In genomic region chr1:161179698-161180097, GRCh38 we compare ENCODE assay signal across 25 cellular contexts. TPM values are rescaled to one million over a fixed set of nuclear protein-coding genes. Genes with fewer than 3 reads are reported as not detected.
A peak's percentile ranks its signal among the peaks of the same experiment; 100 is the strongest.
DNase-seq lines count a peak whose midpoint lies in the region; ATAC-seq and TF ChIP-seq lines count a peak whose summit lies in the region.
"Had no signal": no experiment of that assay in that cellular context is flagged by ENCODE, and none has a peak within 500 bp of the region (broad histone marks: within the 10 kb centered on the region; RNA-seq: fewer than 3 reads in every experiment).

No MANE protein-coding gene starts in this region.

- no peak overlapping the region for H3K4me3 ChIP-seq in upper lobe of right lung
- H3K4me3 ChIP-seq: BLaER1 treated with 17β-estradiol and CSF1 and Interleukin-3, amounts not matched to agents 10 nM and 100 nM; body of pancreas; dorsolateral prefrontal cortex; GM23248; MG63; SJCRH30; smooth muscle cell had no signal

- no peaks in the 10 kb centered on the region for H3K9me3 ChIP-seq in upper lobe of right lung
- H3K9me3 ChIP-seq: BLaER1 treated with 17β-estradiol and CSF1 and Interleukin-3, amounts not matched to agents 10 nM and 100 nM; body of pancreas; MG63; SJCRH30 had no signal

- no peak for TF ChIP-seq CTCF in upper lobe of right lung (IDR thresholded peaks at IDR 0.05)

- no peaks in the 10 kb centered on the region for H3K36me3 Mint-ChIP-seq in activated naive CD8-positive, alpha-beta T cell
- H3K36me3 Mint-ChIP-seq in activated naive CD8-positive, alpha-beta T cell treated with anti-CD3 and anti-CD28 coated beads, Interleukin-2, amount 50 U/mL, for 24 hours (ENCODE audit: low read depth): peaks cover 7% of the 10 kb centered on the region
- H3K36me3 Mint-ChIP-seq in activated T-helper 17 cell treated with anti-CD3 and anti-CD28 coated beads, Interleukin-2, amount 50 U/mL, for 72 hours (ENCODE audit: low read depth): peaks cover 24% of the 10 kb centered on the region
- H3K36me3 Mint-ChIP-seq in immature natural killer cell: peaks cover 2 to 3% (median 3%) of the 10 kb centered on the region in 3 donors

- no peak for ATAC-seq in activated naive CD8-positive, alpha-beta T cell treated with anti-CD3 and anti-CD28 coated beads, Interleukin-2, amount 50 U/mL, for 24 hours
- ATAC-seq in activated T-helper 17 cell treated with anti-CD3 and anti-CD28 coated beads, Interleukin-2, amount 50 U/mL, for 72 hours (replicated peaks): no peak
- ATAC-seq in upper lobe of right lung (no peak), GM21381 (IDR thresholded peaks at IDR 0.05; ENCODE audit: unreplicated experiment) (no peak)
- ATAC-seq: activated CD4-positive, alpha-beta T cell treated with anti-CD3 and anti-CD28 coated beads for 36 hours; body of pancreas had no signal

- intact Hi-C loops in upper lobe of right lung (cut with DNase I): no loop called here

- no peaks in the 10 kb centered on the region for H3K9me3 Mint-ChIP-seq in activated naive CD8-positive, alpha-beta T cell (ENCODE audit: low read depth)
- no peaks in the 10 kb centered on the region for H3K9me3 Mint-ChIP-seq in activated naive CD8-positive, alpha-beta T cell treated with anti-CD3 and anti-CD28 coated beads, Interleukin-2, amount 50 U/mL, for 24 hours
- no peaks in the 10 kb centered on the region for H3K9me3 Mint-ChIP-seq in activated T-helper 17 cell treated with anti-CD3 and anti-CD28 coated beads, Interleukin-2, amount 50 U/mL, for 72 hours
- no peaks in the 10 kb centered on the region for H3K9me3 Mint-ChIP-seq in immature natural killer cell

- peak overlapping the region; percentile 91 for H3K27ac Mint-ChIP-seq in activated naive CD8-positive, alpha-beta T cell
- H3K27ac Mint-ChIP-seq in activated naive CD8-positive, alpha-beta T cell treated with anti-CD3 and anti-CD28 coated beads, Interleukin-2, amount 50 U/mL, for 24 hours: no peak overlapping the region
- peak overlapping the region; percentile 98 for H3K27ac Mint-ChIP-seq in activated T-helper 17 cell treated with anti-CD3 and anti-CD28 coated beads, Interleukin-2, amount 50 U/mL, for 72 hours
- peak overlapping the region in 5 of 6 donors; percentile 73 to 90 (median 84) for H3K27ac Mint-ChIP-seq in immature natural killer cell

- H3K4me1 Mint-ChIP-seq in activated naive CD8-positive, alpha-beta T cell (ENCODE audit: low read depth): peaks cover 79% of the 10 kb centered on the region
- peaks cover 71% of the 10 kb centered on the region for H3K4me1 Mint-ChIP-seq in activated naive CD8-positive, alpha-beta T cell treated with anti-CD3 and anti-CD28 coated beads, Interleukin-2, amount 50 U/mL, for 24 hours
- peaks cover 49% of the 10 kb centered on the region for H3K4me1 Mint-ChIP-seq in activated T-helper 17 cell treated with anti-CD3 and anti-CD28 coated beads, Interleukin-2, amount 50 U/mL, for 72 hours
- H3K4me1 Mint-ChIP-seq in immature natural killer cell: peaks cover 83 to 92% of the 10 kb centered on the region in 2 donors

- no peaks in the 10 kb centered on the region for H3K27me3 Mint-ChIP-seq in activated naive CD8-positive, alpha-beta T cell
- no peaks in the 10 kb centered on the region for H3K27me3 Mint-ChIP-seq in activated naive CD8-positive, alpha-beta T cell treated with anti-CD3 and anti-CD28 coated beads, Interleukin-2, amount 50 U/mL, for 24 hours
- H3K27me3 Mint-ChIP-seq in activated T-helper 17 cell treated with anti-CD3 and anti-CD28 coated beads, Interleukin-2, amount 50 U/mL, for 72 hours: no peaks in the 10 kb centered on the region
- H3K27me3 Mint-ChIP-seq in immature natural killer cell (ENCODE audit: low read depth in 3 of 3): peaks cover 0 to 7% (median 5%) of the 10 kb centered on the region in 3 donors
- H3K27me3 Mint-ChIP-seq: activated CD4-positive, alpha-beta T cell treated with anti-CD3 and anti-CD28 coated beads for 36 hours had no signal

- no peak for DNase-seq in activated naive CD8-positive, alpha-beta T cell treated with anti-CD3 and anti-CD28 coated beads, Interleukin-2, amount 50 U/mL, for 24 hours
- no peak for DNase-seq in immature natural killer cell
- peak; percentile 9 for DNase-seq in upper lobe of right lung
- DNase-seq in 8988T: no peak
- no peak for DNase-seq in NCI-H526 treated with DMSO at 0.1 percent for 48 hours (lab: John Stamatoyannopoulos, UW)
- DNase-seq: activated CD4-positive, alpha-beta T cell treated with anti-CD3 and anti-CD28 coated beads for 36 hours; body of pancreas; glutamatergic neuron; GM23248; KBM-7; MG63; midbrain; NCI-H2029 treated with DMSO at 0.1 percent for 48 hours; NCI-H2227 treated with DMSO at 0.1 percent for 48 hours; NCI-H774; SJCRH30; stimulated activated CD4-positive, alpha-beta T cell treated with anti-CD3 and anti-CD28 coated beads, Interleukin-1b, Interleukin-23, amount 100 ng/mL, for 48 hours; stimulated activated CD8-positive, alpha-beta memory T cell treated with anti-CD3 and anti-CD28 coated beads, Interleukin-4, amount 100 ng/mL, for 48 hours had no signal

- peaks cover 36% of the 10 kb centered on the region for H3K4me1 ChIP-seq in upper lobe of right lung

- H3K27me3 ChIP-seq in upper lobe of right lung: no peaks in the 10 kb centered on the region
- H3K27me3 ChIP-seq: BLaER1 treated with 17β-estradiol and CSF1 and Interleukin-3, amounts not matched to agents 10 nM and 100 nM; body of pancreas; dorsolateral prefrontal cortex; MG63; SJCRH30 had no signal

- peaks cover 12% of the 10 kb centered on the region for H3K36me3 ChIP-seq in upper lobe of right lung
- H3K36me3 ChIP-seq: SJCRH30 had no signal

- H3K4me3 Mint-ChIP-seq in activated naive CD8-positive, alpha-beta T cell: no peak overlapping the region
- no peak overlapping the region for H3K4me3 Mint-ChIP-seq in activated naive CD8-positive, alpha-beta T cell treated with anti-CD3 and anti-CD28 coated beads, Interleukin-2, amount 50 U/mL, for 24 hours
- peak overlapping the region; percentile 44 for H3K4me3 Mint-ChIP-seq in activated T-helper 17 cell treated with anti-CD3 and anti-CD28 coated beads, Interleukin-2, amount 50 U/mL, for 72 hours
- H3K4me3 Mint-ChIP-seq in immature natural killer cell: peak overlapping the region in 4 of 5 donors; percentile 21 to 60 (median 41)
- H3K4me3 Mint-ChIP-seq: activated CD4-positive, alpha-beta T cell treated with anti-CD3 and anti-CD28 coated beads for 36 hours had no signal

- no peak overlapping the region for H3K27ac ChIP-seq in upper lobe of right lung
- H3K27ac ChIP-seq: body of pancreas, dorsolateral prefrontal cortex, GM23248, parathyroid adenoma, SJCRH30 had no signal

RNA-seq across cellular contexts. Expression of gene B4GALT3, which starts 2.4 kb away (rescaled TPM):
- 10 to 100 TPM; 55.7 to 60.9 TPM for total RNA-seq in activated T-helper 17 cell treated with anti-CD3 and anti-CD28 coated beads, Interleukin-2, amount 50 U/mL, for 72 hours
- 10 to 100 TPM; 38.7 to 68.0 (median 49.6) TPM for polyA plus RNA-seq in immature natural killer cell
- total RNA-seq in upper lobe of right lung: 35.7 TPM

RNA-seq across cellular contexts. Expression of gene PPOX, which starts 13.5 kb away (rescaled TPM):
- total RNA-seq in activated T-helper 17 cell treated with anti-CD3 and anti-CD28 coated beads, Interleukin-2, amount 50 U/mL, for 72 hours: 10 to 100 TPM; 27.3 to 44.9 TPM
- polyA plus RNA-seq in immature natural killer cell: 10 to 100 TPM; 18.2 to 30.1 (median 21.9) TPM
- 23.3 TPM for total RNA-seq in upper lobe of right lung

RNA-seq across cellular contexts. Expression of gene ADAMTS4, which starts 19.2 kb away (rescaled TPM):
- total RNA-seq in activated T-helper 17 cell treated with anti-CD3 and anti-CD28 coated beads, Interleukin-2, amount 50 U/mL, for 72 hours: 1 to 10 TPM; 2.2 to 3.1 TPM
- under 1 TPM in 2 of 3 donors, not detected in 1; 0.10 to 0.29 TPM for polyA plus RNA-seq in immature natural killer cell
- total RNA-seq in upper lobe of right lung: 7.8 TPM

RNA-seq across cellular contexts. Expression of gene USP21, which starts 20.4 kb away (rescaled TPM):
- total RNA-seq in activated T-helper 17 cell treated with anti-CD3 and anti-CD28 coated beads, Interleukin-2, amount 50 U/mL, for 72 hours: 10 to 100 TPM; 28.6 to 30.1 TPM
- polyA plus RNA-seq in immature natural killer cell: 10 to 100 TPM in 2 of 3 donors, 1 to 10 TPM in 1; 9.0 to 25.5 (median 14.7) TPM
- total RNA-seq in upper lobe of right lung: 27.7 TPM

RNA-seq across cellular contexts. Expression of gene NDUFS2, which starts 22.5 kb away (rescaled TPM):
- 100 to 1,000 TPM in 1 of 2 donors, 10 to 100 TPM in 1; 96.5 to 102 TPM for total RNA-seq in activated T-helper 17 cell treated with anti-CD3 and anti-CD28 coated beads, Interleukin-2, amount 50 U/mL, for 72 hours
- polyA plus RNA-seq in immature natural killer cell: 100 to 1,000 TPM in 1 of 3 donors, 10 to 100 TPM in 2; 59.6 to 117 (median 99.1) TPM
- total RNA-seq in upper lobe of right lung: 66.9 TPM

Comparison
In these comparisons a context has a peak if more than half of its experiments do, and no peak if none do; other contexts are left out.
1. H3K4me3 Mint-ChIP-seq: peak in activated T-helper 17 cell treated with anti-CD3 and anti-CD28 coated beads, Interleukin-2, amount 50 U/mL, for 72 hours (single experiment) and immature natural killer cell (4 of 5); none in activated naive CD8-positive, alpha-beta T cell (single experiment) and activated naive CD8-positive, alpha-beta T cell treated with anti-CD3 and anti-CD28 coated beads, Interleukin-2, amount 50 U/mL, for 24 hours (single experiment).